ENCODE assay signal across 12 cellular contexts in genomic region chr20:64012385-64013146, GRCh38. TPM values are rescaled to one million over a fixed set of nuclear protein-coding genes. Genes with fewer than 3 reads are reported as not detected.
DNase-seq lines count a peak whose midpoint lies in the region; FAIRE-seq and TF ChIP-seq lines count a peak whose summit lies in the region.
"Not testable (repeated sequence)": the region's sequence is repeated elsewhere in the genome, so short reads cannot be mapped to it uniquely, and the experiment has no call there.
"Had no signal": no experiment of that assay in that cellular context is flagged by ENCODE, and none has a peak within 500 bp of the region (broad histone marks: within the 10 kb centered on the region; RNA-seq: fewer than 3 reads in every experiment).

No MANE protein-coding gene starts in this region.

- H3K9ac ChIP-seq in OCI-LY1 (ENCODE audit: low read length) = peak overlapping the region; percentile 24; the same call in 1 of the 2 replicates

- not testable (repeated sequence) for H3K79me2 ChIP-seq in OCI-LY1 (ENCODE audit: insufficient read depth, low read length)

- peaks cover 25% of the 10 kb centered on the region for H3K4me1 Mint-ChIP-seq in activated CD4-positive, alpha-beta memory T cell treated with anti-CD3 and anti-CD28 coated beads for 36 hours (ENCODE audit: low read depth)
- peaks cover 28% of the 10 kb centered on the region for H3K4me1 Mint-ChIP-seq in activated T-helper 2 cell treated with anti-CD3 and anti-CD28 coated beads, Interferon-gamma antibody, Interleukin-2, Interleukin-4, amounts not matched to agents 10 μg/mL and 5 μg/mL and 100 μg/mL, durations not matched to agents 14 hours and 24 hours and 36 hours (ENCODE audit: low read depth)

- H3K27me3 Mint-ChIP-seq in activated CD4-positive, alpha-beta memory T cell treated with anti-CD3 and anti-CD28 coated beads for 36 hours; activated T-helper 2 cell treated with anti-CD3 and anti-CD28 coated beads, Interferon-gamma antibody, Interleukin-2, Interleukin-4, amounts not matched to agents 10 μg/mL and 5 μg/mL and 100 μg/mL, durations not matched to agents 14 hours and 24 hours and 36 hours (ENCODE audit: low read depth): not testable (repeated sequence)

- TF ChIP-seq CTCF in OCI-LY1 (IDR thresholded peaks at IDR 0.05; ENCODE audit: low read length) = not testable (repeated sequence)

- peak overlapping the region; percentile 27 for H3K4me3 ChIP-seq in OCI-LY1 (ENCODE audit: low read depth, low read length, poor library complexity, severe bottlenecking)
- not testable (repeated sequence) for H3K4me3 ChIP-seq in small intestine (ENCODE audit: low read depth in 1 of 2, low read length in 2 of 2)

- not testable (repeated sequence) for H2AFZ ChIP-seq in OCI-LY1 (ENCODE audit: low read length)

- H3K4me2 ChIP-seq in OCI-LY1 (ENCODE audit: low read length) = peak overlapping the region; percentile 46; the same call in 1 of the 2 replicates

- peak overlapping the region; percentile 55 for H3K4me3 Mint-ChIP-seq in activated CD4-positive, alpha-beta memory T cell treated with anti-CD3 and anti-CD28 coated beads for 36 hours
- not testable (repeated sequence) for H3K4me3 Mint-ChIP-seq in activated T-helper 2 cell treated with anti-CD3 and anti-CD28 coated beads, Interferon-gamma antibody, Interleukin-2, Interleukin-4, amounts not matched to agents 10 μg/mL and 5 μg/mL and 100 μg/mL, durations not matched to agents 14 hours and 24 hours and 36 hours (ENCODE audit: low read depth)

- POLR2A ChIA-PET in activated CD4-positive, alpha-beta memory T cell treated with anti-CD3 and anti-CD28 coated beads for 36 hours (lab: Charles Lee) = not testable (repeated sequence)

- CTCF ChIA-PET in activated CD4-positive, alpha-beta memory T cell treated with anti-CD3 and anti-CD28 coated beads for 36 hours (lab: Charles Lee) = not testable (repeated sequence)

- H3K9me3 ChIP-seq in OCI-LY1 (ENCODE audit: low read length); small intestine (ENCODE audit: control insufficient read depth, low read depth): not testable (repeated sequence)

- H3K4me1 ChIP-seq in OCI-LY1 (ENCODE audit: insufficient read depth, low read length, severe bottlenecking) = peaks cover 11% of the 10 kb centered on the region
- H3K4me1 ChIP-seq in small intestine (ENCODE audit: control insufficient read depth in 2 of 2, insufficient read depth in 1 of 2, low read depth in 1 of 2, low read length in 1 of 2) = not testable (repeated sequence)

- H3K27ac ChIP-seq in OCI-LY1 (ENCODE audit: low read depth, low read length, poor library complexity, severe bottlenecking) = peak overlapping the region; percentile 86
- H3K27ac ChIP-seq in small intestine (ENCODE audit: low read depth in 1 of 2, low read length in 1 of 2) = peak overlapping the region; percentile 35 to 50

- peaks cover 62% of the 10 kb centered on the region for H3K36me3 Mint-ChIP-seq in activated CD4-positive, alpha-beta memory T cell treated with anti-CD3 and anti-CD28 coated beads for 36 hours
- H3K36me3 Mint-ChIP-seq in activated T-helper 2 cell treated with anti-CD3 and anti-CD28 coated beads, Interferon-gamma antibody, Interleukin-2, Interleukin-4, amounts not matched to agents 10 μg/mL and 5 μg/mL and 100 μg/mL, durations not matched to agents 14 hours and 24 hours and 36 hours (ENCODE audit: low read depth) = peaks cover 69% of the 10 kb centered on the region

- intact Hi-C loops in activated CD4-positive, alpha-beta memory T cell treated with anti-CD3 and anti-CD28 coated beads for 36 hours (cut with micrococcal nuclease) = loop anchor here (1.0 kb wide), 1 partner anchor 23 kb away; no protein-coding TSS in a partner anchor
- intact Hi-C loops in activated T-helper 2 cell treated with anti-CD3 and anti-CD28 coated beads, Interferon-gamma antibody, Interleukin-2, Interleukin-4, amounts not matched to agents 10 μg/mL and 5 μg/mL and 100 μg/mL, durations not matched to agents 14 hours and 24 hours and 36 hours (cut with micrococcal nuclease) = not testable (repeated sequence)

- not testable (repeated sequence) for H4K20me1 ChIP-seq in OCI-LY1 (ENCODE audit: insufficient read depth, low read length)

- WGBS in small intestine, 3 donors = 84 to 85% (median 85%) methylated on average over 9 to 10 of the region's 20 CpGs

- peaks cover 74% of the 10 kb centered on the region for H3K36me3 ChIP-seq in OCI-LY1 (ENCODE audit: insufficient read depth, low read length)
- H3K36me3 ChIP-seq in small intestine (ENCODE audit: control insufficient read depth in 2 of 2, insufficient read depth in 2 of 2, low read length in 2 of 2) = peaks cover 10 to 27% of the 10 kb centered on the region in 2 donors

- H3K27ac Mint-ChIP-seq in activated CD4-positive, alpha-beta memory T cell treated with anti-CD3 and anti-CD28 coated beads for 36 hours = peak overlapping the region; percentile 93
- H3K27ac Mint-ChIP-seq in activated T-helper 2 cell treated with anti-CD3 and anti-CD28 coated beads, Interferon-gamma antibody, Interleukin-2, Interleukin-4, amounts not matched to agents 10 μg/mL and 5 μg/mL and 100 μg/mL, durations not matched to agents 14 hours and 24 hours and 36 hours = peak overlapping the region; percentile 93

- H3K9me2 ChIP-seq in OCI-LY1 (ENCODE audit: low read depth, low read length) = not testable (repeated sequence)

- not testable (repeated sequence) for H3K27me3 ChIP-seq in OCI-LY1 (ENCODE audit: insufficient read depth, low read length); small intestine (ENCODE audit: control insufficient read depth in 2 of 2, insufficient read depth in 2 of 2, low read length in 2 of 2)

- H3K9me3 Mint-ChIP-seq in activated CD4-positive, alpha-beta memory T cell treated with anti-CD3 and anti-CD28 coated beads for 36 hours = peaks cover 18% of the 10 kb centered on the region
- peaks cover 14% of the 10 kb centered on the region for H3K9me3 Mint-ChIP-seq in activated T-helper 2 cell treated with anti-CD3 and anti-CD28 coated beads, Interferon-gamma antibody, Interleukin-2, Interleukin-4, amounts not matched to agents 10 μg/mL and 5 μg/mL and 100 μg/mL, durations not matched to agents 14 hours and 24 hours and 36 hours

- DNase-seq in activated CD4-positive, alpha-beta memory T cell treated with anti-CD3 and anti-CD28 coated beads for 36 hours; activated T-helper 2 cell treated with anti-CD3 and anti-CD28 coated beads, Interferon-gamma antibody, Interleukin-2, Interleukin-4, amounts not matched to agents 10 μg/mL and 5 μg/mL and 100 μg/mL, durations not matched to agents 14 hours and 24 hours and 36 hours (ENCODE audit: low spot score); small intestine: not testable (repeated sequence)
- DNase-seq in central memory CD4-positive, alpha-beta T cell = peak; percentile 44

- FAIRE-seq in small intestine (lab: Jason Lieb, UNC) = not testable (repeated sequence)

- not testable (repeated sequence) for H3F3A ChIP-seq in OCI-LY1 (ENCODE audit: insufficient read depth, low read length)

RNA-seq across cellular contexts. Expression of gene C20orf204, which starts 23.4 kb away (rescaled TPM):
- total RNA-seq in activated CD4-positive, alpha-beta memory T cell treated with anti-CD3 and anti-CD28 coated beads for 36 hours = 1 to 10 TPM; 3.1 TPM
- total RNA-seq in activated T-helper 2 cell treated with anti-CD3 and anti-CD28 coated beads, Interferon-gamma antibody, Interleukin-2, Interleukin-4, amounts not matched to agents 10 μg/mL and 5 μg/mL and 100 μg/mL, durations not matched to agents 14 hours and 24 hours and 36 hours = 3.8 and 4.3 TPM in 2 replicates
- 1 to 10 TPM in 2 of 3 donors, under 1 TPM in 1; 0.91 to 2.4 (median 1.8) TPM for polyA plus RNA-seq in small intestine

RNA-seq across cellular contexts. Expression of gene PRPF6, which starts 31.6 kb away (rescaled TPM):
- 10 to 100 TPM; 62.3 to 63.1 TPM for total RNA-seq in activated CD4-positive, alpha-beta memory T cell treated with anti-CD3 and anti-CD28 coated beads for 36 hours
- total RNA-seq in activated T-helper 2 cell treated with anti-CD3 and anti-CD28 coated beads, Interferon-gamma antibody, Interleukin-2, Interleukin-4, amounts not matched to agents 10 μg/mL and 5 μg/mL and 100 μg/mL, durations not matched to agents 14 hours and 24 hours and 36 hours = 68.9 and 70.3 TPM in 2 replicates
- 10 to 100 TPM; 35.3 to 48.6 (median 47.5) TPM for polyA plus RNA-seq in small intestine

RNA-seq across cellular contexts. Expression of gene SAMD10, which starts 33.1 kb away (rescaled TPM):
- total RNA-seq in activated CD4-positive, alpha-beta memory T cell treated with anti-CD3 and anti-CD28 coated beads for 36 hours = 10 to 100 TPM; 23.7 to 24.5 TPM
- total RNA-seq in activated T-helper 2 cell treated with anti-CD3 and anti-CD28 coated beads, Interferon-gamma antibody, Interleukin-2, Interleukin-4, amounts not matched to agents 10 μg/mL and 5 μg/mL and 100 μg/mL, durations not matched to agents 14 hours and 24 hours and 36 hours = 23.4 and 25.3 TPM in 2 replicates
- 1 to 10 TPM; 3.6 to 7.3 (median 5.8) TPM for polyA plus RNA-seq in small intestine

RNA-seq across cellular contexts. Expression of gene SOX18, which starts 36.9 kb away (rescaled TPM):
- total RNA-seq in activated CD4-positive, alpha-beta memory T cell treated with anti-CD3 and anti-CD28 coated beads for 36 hours = not detected
- 1.0 and 1.1 TPM in 2 replicates for total RNA-seq in activated T-helper 2 cell treated with anti-CD3 and anti-CD28 coated beads, Interferon-gamma antibody, Interleukin-2, Interleukin-4, amounts not matched to agents 10 μg/mL and 5 μg/mL and 100 μg/mL, durations not matched to agents 14 hours and 24 hours and 36 hours
- 10 to 100 TPM in 1 of 3 donors, 1 to 10 TPM in 1, under 1 TPM in 1; 0.67 to 26.8 (median 2.2) TPM for polyA plus RNA-seq in small intestine
- total RNA-seq: H1, HT-29, IMR-90, LHCN-M2, PC-9 had no signal
- polyA plus RNA-seq: AG04450, BJ, IMR-90 had no signal

RNA-seq across cellular contexts. Expression of gene ZNF512B, which starts 42.8 kb away (rescaled TPM):
- total RNA-seq in activated CD4-positive, alpha-beta memory T cell treated with anti-CD3 and anti-CD28 coated beads for 36 hours = 10 to 100 TPM; 12.5 to 13.5 TPM
- total RNA-seq in activated T-helper 2 cell treated with anti-CD3 and anti-CD28 coated beads, Interferon-gamma antibody, Interleukin-2, Interleukin-4, amounts not matched to agents 10 μg/mL and 5 μg/mL and 100 μg/mL, durations not matched to agents 14 hours and 24 hours and 36 hours = 26.2 and 27.0 TPM in 2 replicates
- polyA plus RNA-seq in small intestine = 1 to 10 TPM; 2.5 to 4.3 (median 3.0) TPM
